In genomic region chr12:102169922-102170698, GRCh38 we compare ENCODE assay signal across 8 cellular contexts. TPM values are rescaled to one million over a fixed set of nuclear protein-coding genes. Genes with fewer than 3 reads are reported as not detected.
A peak's percentile ranks its signal among the peaks of the same experiment; 100 is the strongest.
DNase-seq lines count a peak whose midpoint lies in the region; ATAC-seq and TF ChIP-seq lines count a peak whose summit lies in the region.

No MANE protein-coding gene starts in this region.

- dilution Hi-C loops in mammary epithelial cell (cut with HindIII; ENCODE audit: low sequenced_read_pairs): loop anchor here (5.0 kb wide), 1 partner anchor 48 kb away; the partner anchor contains the start of genes NUP37 and PARPBP

- H3K4ac ChIP-seq in mesendoderm (ENCODE audit: low read depth, low read length): no peak overlapping the region

- no peak overlapping the region for H3K23ac ChIP-seq in mesendoderm (ENCODE audit: low read length)

- H2BK15ac ChIP-seq in mesendoderm (replicated peaks; ENCODE audit: low read depth): no peak overlapping the region

- H4K8ac ChIP-seq in mesendoderm (ENCODE audit: low read depth, low read length): no peak overlapping the region

- H3K27ac ChIP-seq in mammary epithelial cell (ENCODE audit: insufficient read depth, low read depth, low read length) (no peak overlapping the region), mesendoderm (ENCODE audit: low read depth, low read length) (no peak overlapping the region)

- WGBS in mammary epithelial cell (ENCODE audit: low coverage, missing lambda C conversion rate): 88% methylated on average over 2 of the region's 2 CpGs
- WGBS in mesendoderm (ENCODE audit: extremely low coverage, insufficient coverage, low lambda C conversion rate): no CpG with 5 or more reads among the region's 2 CpGs

- no peaks in the 10 kb centered on the region for H4K20me1 ChIP-seq in mammary epithelial cell (ENCODE audit: insufficient read depth, low read length)

- intact Hi-C loops in mammary epithelial cell (cut with micrococcal nuclease): loop anchor here (1.0 to 2.0 kb wide), 3 partner anchors 314 to 570 kb away; no protein-coding TSS in a partner anchor

- TF ChIP-seq CTCF in AG04449 (IDR thresholded peaks at IDR 0.05; ENCODE audit: insufficient read depth, low read length, missing control alignments) (peak; percentile 55), GM12875 (IDR thresholded peaks at IDR 0.05; ENCODE audit: borderline replicate concordance, insufficient read depth, low read depth, low read length) (peak; percentile 63; the same call in 1 of the 2 replicates), mammary epithelial cell (conservative IDR thresholded peaks at IDR 0.05 in 1 of 2, IDR thresholded peaks at IDR 0.05 in 1 of 2; ENCODE audit: extremely low read depth in 1 of 2, insufficient read depth in 1 of 2, low read depth in 1 of 2, low read length in 2 of 2) (peak; percentile 78 to 84)

- in situ Hi-C loops in mammary epithelial cell (cut with MboI; ENCODE audit: low sequenced_read_pairs in 2 of 2): no loop called here

- H3K4me1 ChIP-seq in mammary epithelial cell (ENCODE audit: insufficient read depth, low read length) (no peaks in the 10 kb centered on the region), mesendoderm (ENCODE audit: control insufficient read depth, low read depth, low read length) (no peaks in the 10 kb centered on the region)

- DNase-seq in AG04449 (ENCODE audit: low read depth, low spot score) (no peak), NCI-H1694 treated with DMSO at 0.1 percent for 48 hours (lab: John Stamatoyannopoulos, UW) (peak; percentile 13), mammary epithelial cell (peak; percentile 15), mesendoderm (peak; percentile 31), DMS114 treated with DMSO at 0.1 percent for 48 hours (lab: John Stamatoyannopoulos, UW; ENCODE audit: unreplicated experiment) (no peak)

- POLR2A ChIA-PET in AG04449 (lab: Yijun Ruan, JAX): no interaction called here

- H3K4me2 ChIP-seq in mammary epithelial cell (ENCODE audit: insufficient read depth, low read depth, low read length) (no peak overlapping the region), mesendoderm (ENCODE audit: low read length) (no peak overlapping the region)

- H3K36me3 ChIP-seq in mammary epithelial cell (ENCODE audit: insufficient read depth, low read length): no peaks in the 10 kb centered on the region
- H3K36me3 ChIP-seq in mesendoderm (ENCODE audit: control insufficient read depth, insufficient read depth, low read length): no peaks in the 10 kb centered on the region

- H3K18ac ChIP-seq in mesendoderm (ENCODE audit: low read length): no peak overlapping the region

- no peak overlapping the region for H3K4me3 ChIP-seq in AG04449 (ENCODE audit: low read depth, low read length)
- H3K4me3 ChIP-seq in GM12875 (ENCODE audit: low read depth, low read length): no peak overlapping the region
- H3K4me3 ChIP-seq in mammary epithelial cell (replicated peaks in 1 of 3; ENCODE audit: insufficient read depth in 1 of 3, low read depth in 2 of 3, low read length in 3 of 3): no peak overlapping the region
- no peak overlapping the region for H3K4me3 ChIP-seq in mesendoderm (ENCODE audit: low read length)

- H2AK5ac ChIP-seq in mesendoderm (ENCODE audit: low read length): no peak overlapping the region

- H3K56ac ChIP-seq in mesendoderm (ENCODE audit: low read length): no peak overlapping the region

- no peak overlapping the region for H2AFZ ChIP-seq in mammary epithelial cell (ENCODE audit: low read depth, low read length)

- H3K9me3 ChIP-seq in mammary epithelial cell (replicated peaks; ENCODE audit: insufficient read depth, low read length): no peaks in the 10 kb centered on the region

- H3K79me1 ChIP-seq in mesendoderm (ENCODE audit: low read length): no peaks in the 10 kb centered on the region

- H3K79me2 ChIP-seq in mammary epithelial cell (ENCODE audit: insufficient read depth, low read length) (no peaks in the 10 kb centered on the region), mesendoderm (ENCODE audit: control insufficient read depth, insufficient read depth, low read length) (no peaks in the 10 kb centered on the region)

- BruUV-seq in mammary epithelial cell (replicated peaks; lab: Mats Ljungman, UMichigan): no TSS peak

- CTCF ChIA-PET in AG04449 (lab: Yijun Ruan, JAX): interaction anchor here (0.8 to 3.1 kb wide), 16 partner anchors 10 to 600 kb away, joined by 3 to 21 read pairs (median 3); no protein-coding TSS in a partner anchor
- CTCF ChIA-PET in mammary epithelial cell (lab: Charles Lee; ENCODE audit: low non-redundant PET): interaction anchor here (0.6 kb wide), 3 partner anchors 12 to 533 kb away, joined by 3 read pairs; no protein-coding TSS in a partner anchor

- H2BK120ac ChIP-seq in mesendoderm (ENCODE audit: low read depth, low read length): no peak overlapping the region

- no peaks in the 10 kb centered on the region for H3K27me3 ChIP-seq in mammary epithelial cell (ENCODE audit: insufficient read depth, low read length)
- H3K27me3 ChIP-seq in mesendoderm (ENCODE audit: insufficient read depth, low read length, poor library complexity): no peaks in the 10 kb centered on the region

- no peak overlapping the region for H2BK5ac ChIP-seq in mesendoderm (ENCODE audit: low read length)

- no peak overlapping the region for H4K5ac ChIP-seq in mesendoderm (ENCODE audit: low read length)

- no peak for ATAC-seq in GM21367 (IDR thresholded peaks at IDR 0.05; ENCODE audit: unreplicated experiment)
- no peak for ATAC-seq in HG02981 (IDR thresholded peaks at IDR 0.05; ENCODE audit: unreplicated experiment)

- H3K9ac ChIP-seq in mammary epithelial cell (ENCODE audit: insufficient read depth, low read length): no peak overlapping the region
- no peak overlapping the region for H3K9ac ChIP-seq in mesendoderm (ENCODE audit: low read length)

RNA-seq across cellular contexts. Expression of gene PMCH, which starts 27.5 kb away (rescaled TPM):
- total RNA-seq in mammary epithelial cell: not detected
- not detected for polyA plus RNA-seq in mammary epithelial cell
- polyA minus RNA-seq in mammary epithelial cell: not detected
- polyA plus RNA-seq in mesendoderm (2013, experiment 1 of 2): not detected
- not detected for polyA plus RNA-seq in mesendoderm (2013, experiment 2 of 2)

RNA-seq across cellular contexts. Expression of gene PARPBP, which starts 50.1 kb away (rescaled TPM):
- total RNA-seq in mammary epithelial cell: 10 to 100 TPM in 1 of 2 donors, 1 to 10 TPM in 1; 3.8 to 10.2 TPM
- polyA plus RNA-seq in mammary epithelial cell: 5.8 TPM
- not detected for polyA minus RNA-seq in mammary epithelial cell
- 26.8 TPM for polyA plus RNA-seq in mesendoderm (2013, experiment 1 of 2)
- polyA plus RNA-seq in mesendoderm (2013, experiment 2 of 2): 25.9 TPM

RNA-seq across cellular contexts. Expression of gene NUP37, which starts 50.2 kb away (rescaled TPM):
- total RNA-seq in mammary epithelial cell: 10 to 100 TPM; 18.8 to 47.4 TPM
- 61.6 TPM for polyA plus RNA-seq in mammary epithelial cell
- polyA minus RNA-seq in mammary epithelial cell: 21.1 TPM
- 63.5 TPM for polyA plus RNA-seq in mesendoderm (2013, experiment 1 of 2)
- 69.3 TPM for polyA plus RNA-seq in mesendoderm (2013, experiment 2 of 2)

Comparison
In these comparisons a context has a peak if more than half of its experiments do, and no peak if none do; other contexts are left out.
1. DNase-seq: peak in NCI-H1694 treated with DMSO at 0.1 percent for 48 hours (single experiment), mammary epithelial cell (single experiment) and mesendoderm (single experiment); none in AG04449 (single experiment) and DMS114 treated with DMSO at 0.1 percent for 48 hours (single experiment).
2. Peak in every context shown above with its lines, with median percentiles within 50 percentile points of each other: CTCF ChIP-seq.